In the genomic region with DNA sequence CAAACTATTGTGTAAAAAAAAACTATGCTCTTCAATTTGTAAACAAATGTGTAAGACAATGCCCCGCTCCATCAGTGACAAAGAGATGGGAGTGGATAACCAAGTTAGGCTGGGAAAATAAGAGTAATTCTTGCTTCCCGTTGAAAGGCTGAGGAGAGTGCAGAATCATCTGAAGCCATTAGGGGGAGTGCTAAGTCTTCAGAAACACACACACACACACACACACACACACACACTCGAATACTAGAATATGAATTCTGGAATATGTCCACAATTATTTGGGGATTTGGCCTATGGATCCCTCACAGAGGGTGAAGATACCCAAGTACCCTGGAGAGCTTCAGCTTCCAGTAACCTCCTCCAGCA, we compare ENCODE assay signal across 9 cellular contexts. TPM values are rescaled to one million over a fixed set of nuclear protein-coding genes. Genes with fewer than 3 reads are reported as not detected.
DNase-seq lines count a peak whose midpoint lies in the region; ATAC-seq and TF ChIP-seq lines count a peak whose summit lies in the region.
"Had no signal": no experiment of that assay in that cellular context is flagged by ENCODE, and none has a peak within 500 bp of the region (broad histone marks: within the 10 kb centered on the region; RNA-seq: fewer than 3 reads in every experiment).

No MANE protein-coding gene starts in this region.

- no peak overlapping the region for H3K4me3 Mint-ChIP-seq in osteocyte (ENCODE audit: unreplicated experiment)

- TF ChIP-seq CTCF in AG04450 (IDR thresholded peaks at IDR 0.05; ENCODE audit: low read depth, low read length), result peak; percentile 81
- peak; percentile 66 for TF ChIP-seq CTCF in GM12873 (IDR thresholded peaks at IDR 0.05; ENCODE audit: insufficient read depth, low read depth, low read length, missing control alignments)
- peak; percentile 77 for TF ChIP-seq CTCF in RWPE2 (IDR thresholded peaks at IDR 0.05; ENCODE audit: poor library complexity, severe bottlenecking)
- peak; percentile 27 for TF ChIP-seq CTCF in osteocyte (IDR thresholded peaks at IDR 0.05)

- POLR2A ChIA-PET in AG04450 (lab: Yijun Ruan, JAX), result interaction anchor here (0.9 to 1.6 kb wide), 4 partner anchors 36 to 168 kb away, joined by 3 to 8 read pairs (median 5); no protein-coding TSS in a partner anchor

- no peak overlapping the region for H3K27ac ChIP-seq in AG04450 (ENCODE audit: low read depth, low read length)
- H3K27ac ChIP-seq in RWPE2 (ENCODE audit: poor library complexity, severe bottlenecking), result no peak overlapping the region
- no peak overlapping the region for H3K27ac ChIP-seq in effector memory CD4-positive, alpha-beta T cell (ENCODE audit: insufficient read depth, low read length, poor library complexity, severe bottlenecking)

- H3K27me3 Mint-ChIP-seq in osteocyte (ENCODE audit: unreplicated experiment), result peaks cover 55% of the 10 kb centered on the region

- H3K4me1 ChIP-seq in RWPE2 (ENCODE audit: insufficient read depth, poor library complexity, severe bottlenecking), result no peaks in the 10 kb centered on the region
- H3K4me1 ChIP-seq in effector memory CD4-positive, alpha-beta T cell (ENCODE audit: control insufficient read depth, insufficient read depth, low read length, poor library complexity, severe bottlenecking), result peaks cover 18% of the 10 kb centered on the region

- no peaks in the 10 kb centered on the region for H3K9me3 Mint-ChIP-seq in osteocyte (ENCODE audit: unreplicated experiment)
- H3K9me3 Mint-ChIP-seq: memory B cell had no signal

- CTCF ChIA-PET in AG04450 (lab: Charles Lee), result interaction anchor here (0.6 to 5.8 kb wide), 45 partner anchors 9 to 1289 kb away, joined by 3 to 164 read pairs (median 5); a partner anchor contains a TSS

- H3K27me3 ChIP-seq in AG04450 (ENCODE audit: control insufficient read depth, insufficient read depth, low read length) (peaks cover 44% of the 10 kb centered on the region), RWPE2 (ENCODE audit: insufficient read depth, poor library complexity, severe bottlenecking) (peaks cover 49% of the 10 kb centered on the region)
- peaks cover 40% of the 10 kb centered on the region for H3K27me3 ChIP-seq in effector memory CD4-positive, alpha-beta T cell (replicated peaks; ENCODE audit: control insufficient read depth, insufficient read depth, low read length, poor library complexity, severe bottlenecking)

- DNase-seq in AG04450 (ENCODE audit: low read depth, low spot score) (peak; percentile 66), Kasumi-1 (lab: John Stamatoyannopoulos, UW) (peak; percentile 69 to 75), RWPE2 (ENCODE audit: low spot score) (no peak), osteocyte (ENCODE audit: extremely low spot score, unreplicated experiment) (peak; percentile 53)
- DNase-seq in effector memory CD4-positive, alpha-beta T cell, result no peak

- H3K4me1 Mint-ChIP-seq in osteocyte (ENCODE audit: unreplicated experiment), result peaks cover 17% of the 10 kb centered on the region

- H3K4me3 ChIP-seq in AG04450 (ENCODE audit: low read depth, low read length), result no peak overlapping the region
- H3K4me3 ChIP-seq in RWPE2 (ENCODE audit: severe bottlenecking), result no peak overlapping the region
- no peak overlapping the region for H3K4me3 ChIP-seq in effector memory CD4-positive, alpha-beta T cell (ENCODE audit: insufficient read depth, low read depth, low read length, poor library complexity, severe bottlenecking)

- no peaks in the 10 kb centered on the region for H3K36me3 ChIP-seq in RWPE2 (ENCODE audit: low read depth)
- no peaks in the 10 kb centered on the region for H3K36me3 ChIP-seq in effector memory CD4-positive, alpha-beta T cell (ENCODE audit: control insufficient read depth, insufficient read depth, low read length)

- no peaks in the 10 kb centered on the region; the same call in 1 of the 2 replicates for H3K9me3 ChIP-seq in AG04450 (ENCODE audit: control insufficient read depth, insufficient read depth, low read length)
- H3K9me3 ChIP-seq in RWPE2 (ENCODE audit: severe bottlenecking), result no peaks in the 10 kb centered on the region
- H3K9me3 ChIP-seq in effector memory CD4-positive, alpha-beta T cell (ENCODE audit: control insufficient read depth, low read length), result no peaks in the 10 kb centered on the region

- H3K27ac Mint-ChIP-seq in osteocyte (ENCODE audit: unreplicated experiment), result no peak overlapping the region
- H3K27ac Mint-ChIP-seq: memory B cell had no signal

- ATAC-seq in RWPE2 (ENCODE audit: low read depth) (peak; percentile 54), esophagus mucosa (peak; percentile 74), HG02571 (IDR thresholded peaks at IDR 0.05; ENCODE audit: unreplicated experiment) (no peak)

- H3K36me3 Mint-ChIP-seq in osteocyte (ENCODE audit: unreplicated experiment), result no peaks in the 10 kb centered on the region
- H3K36me3 Mint-ChIP-seq: memory B cell had no signal

RNA-seq across cellular contexts. Expression of a gene that starts 27.8 kb away (rescaled TPM):
- 28.9 and 38.7 TPM in 2 replicates for polyA plus RNA-seq in AG04450 (2011; rRNA removed)
- polyA minus RNA-seq in AG04450 (2011; rRNA and poly(A)+ RNA removed), result 14.9 and 22.3 TPM in 2 replicates
- total RNA-seq in esophagus mucosa, result 2.6 TPM
- total RNA-seq in osteocyte, result 14.5 and 15.3 TPM in 2 replicates

RNA-seq across cellular contexts. Expression of a gene that starts 37.3 kb away (rescaled TPM):
- 7.6 and 9.8 TPM in 2 replicates for polyA plus RNA-seq in AG04450 (2011; rRNA removed)
- polyA minus RNA-seq in AG04450 (2011; rRNA and poly(A)+ RNA removed), result 3.3 and 4.9 TPM in 2 replicates
- 4.1 TPM for total RNA-seq in esophagus mucosa
- 14.3 and 15.2 TPM in 2 replicates for total RNA-seq in osteocyte

Comparison
In these comparisons a context has a peak if more than half of its experiments do, and no peak if none do; other contexts are left out.
1. DNase-seq: peak in AG04450 (single experiment), Kasumi-1 (2 of 2) and osteocyte (single experiment); none in RWPE2 (single experiment) and effector memory CD4-positive, alpha-beta T cell (0 of 3).
2. CTCF ChIP-seq: peak in every context shown above with its lines; median percentile 81 in AG04450; 77 in RWPE2; 66 in GM12873; 27 in osteocyte.